9 cellular contexts compared by ENCODE assay signal in the genomic region with DNA sequence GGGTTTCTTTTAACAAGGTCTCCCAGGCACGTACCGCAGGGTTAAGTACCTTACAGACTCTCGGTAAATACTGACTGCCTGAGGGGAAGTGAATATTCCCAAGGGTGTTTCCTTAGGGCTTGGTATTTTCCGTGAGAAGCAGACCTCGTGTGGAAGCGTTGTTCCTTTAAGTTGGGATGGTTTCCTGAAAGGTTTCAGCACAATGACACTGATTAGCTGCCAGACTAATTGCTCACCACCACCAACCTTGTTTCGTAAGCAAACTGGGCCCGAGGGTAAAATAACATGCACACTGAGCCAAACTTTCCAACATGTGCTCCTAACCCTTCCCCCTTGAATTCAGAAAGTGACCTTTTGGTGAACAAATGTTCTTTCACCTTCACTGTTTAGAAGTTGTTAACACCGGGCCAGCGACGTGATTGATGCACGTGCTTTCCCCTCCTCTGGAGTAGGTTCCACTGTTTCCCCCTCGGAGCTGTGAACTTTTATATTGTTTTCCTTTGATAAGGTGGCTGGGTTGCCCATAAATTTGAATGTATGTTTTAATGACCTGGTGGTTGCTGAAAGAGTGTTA.
DNase-seq lines count a peak whose midpoint lies in the region; ATAC-seq and TF ChIP-seq lines count a peak whose summit lies in the region.
"Had no signal": no experiment of that assay in that cellular context is flagged by ENCODE, and none has a peak within 500 bp of the region (broad histone marks: within the 10 kb centered on the region; RNA-seq: fewer than 3 reads in every experiment).

No MANE protein-coding gene starts in this region.

- H3K4me3 Mint-ChIP-seq in nephron, result no peak overlapping the region

- DNase-seq in COLO829 (ENCODE audit: low spot score) (peak; percentile 23), NCI-H1436 (lab: John Stamatoyannopoulos, UW) (peak; percentile 73), dermis microvascular lymphatic vessel endothelial cell (ENCODE audit: low read depth in 2 of 2) (peak; percentile 89 to 99), NCI-H1694 treated with DMSO at 0.1 percent for 48 hours (lab: John Stamatoyannopoulos, UW) (no peak), SW 1271 (lab: John Stamatoyannopoulos, UW) (no peak)
- DNase-seq in activated T-cell treated with anti-CD3 and anti-CD28 coated beads, Interleukin-2, amount 50 U/mL, for 48 hours, result no peak
- DNase-seq: NCI-H446 treated with DMSO at 0.1 percent for 48 hours had no signal

- TF ChIP-seq CTCF in nephron (IDR thresholded peaks at IDR 0.05; ENCODE audit: unreplicated experiment in 3 of 3), result no peak

- H3K4me1 Mint-ChIP-seq in nephron, result peaks cover 16% of the 10 kb centered on the region

- peaks cover 15% of the 10 kb centered on the region for H3K36me3 Mint-ChIP-seq in nephron (ENCODE audit: low read depth)

- H3K27me3 Mint-ChIP-seq in nephron (ENCODE audit: low read depth), result no peaks in the 10 kb centered on the region

- no peak for ATAC-seq in GM19397 (IDR thresholded peaks at IDR 0.05; ENCODE audit: unreplicated experiment)

- peaks cover 30% of the 10 kb centered on the region for H3K9me3 Mint-ChIP-seq in nephron

- peak overlapping the region; percentile 56 to 82 (median 76) for H3K27ac Mint-ChIP-seq in nephron

Comparison
In these comparisons a context has a peak if more than half of its experiments do, and no peak if none do; other contexts are left out.
1. DNase-seq: peak in COLO829 (single experiment), NCI-H1436 (single experiment) and dermis microvascular lymphatic vessel endothelial cell (2 of 2); none in NCI-H1694 treated with DMSO at 0.1 percent for 48 hours (single experiment), activated T-cell treated with anti-CD3 and anti-CD28 coated beads, Interleukin-2, amount 50 U/mL, for 48 hours (0 of 2) and SW 1271 (0 of 2).